ENCODE assay signal across 19 cellular contexts in the genomic region with DNA sequence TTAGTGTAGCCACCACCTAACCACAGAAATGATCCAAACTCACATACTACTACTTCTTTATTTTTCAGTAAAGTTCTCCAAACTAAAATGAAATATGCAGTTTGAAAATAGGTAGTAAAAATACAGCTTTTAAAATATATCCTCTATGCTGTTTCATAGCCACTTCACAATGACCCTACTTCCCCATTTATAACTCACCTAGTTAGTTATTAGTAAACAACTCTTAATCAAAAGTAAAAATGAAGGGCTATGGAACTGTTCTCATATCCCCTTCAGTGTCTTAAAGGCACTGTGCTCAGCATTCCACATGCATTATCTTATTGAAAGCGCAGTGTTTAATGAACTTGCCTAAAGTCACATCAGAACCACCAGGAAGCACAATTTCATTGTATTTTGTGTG. TPM values are rescaled to one million over a fixed set of nuclear protein-coding genes. Genes with fewer than 3 reads are reported as not detected.
DNase-seq lines count a peak whose midpoint lies in the region; ATAC-seq lines count a peak whose summit lies in the region.
"Had no signal": no experiment of that assay in that cellular context is flagged by ENCODE, and none has a peak within 500 bp of the region (broad histone marks: within the 10 kb centered on the region; RNA-seq: fewer than 3 reads in every experiment).

No MANE protein-coding gene starts in this region.

- H3K9me3 Mint-ChIP-seq in naive thymus-derived CD8-positive, alpha-beta T cell = peaks cover 0 to 7% (median 2%) of the 10 kb centered on the region in 9 donors

- POLR2A ChIA-PET in naive thymus-derived CD8-positive, alpha-beta T cell (lab: Charles Lee) = no interaction called here

- peaks cover 29 to 65% (median 55%) of the 10 kb centered on the region in 4 donors for H3K4me1 Mint-ChIP-seq in naive thymus-derived CD8-positive, alpha-beta T cell

- H3K27me3 Mint-ChIP-seq in naive thymus-derived CD8-positive, alpha-beta T cell = no peaks in the 10 kb centered on the region

- peak overlapping the region in 8 of 10 donors; percentile 2 to 83 (median 42) for H3K27ac Mint-ChIP-seq in naive thymus-derived CD8-positive, alpha-beta T cell

- DNase-seq in naive thymus-derived CD8-positive, alpha-beta T cell = no peak
- DNase-seq in NCI-H510A (lab: John Stamatoyannopoulos, UW) (no peak), putamen (ENCODE audit: low spot score) (no peak)
- DNase-seq: activated CD8-positive, alpha-beta memory T cell treated with anti-CD3 and anti-CD28 coated beads, Interleukin-2, amount 50 U/mL, for 48 hours; activated naive CD4-positive, alpha-beta T cell treated with anti-CD3 and anti-CD28 coated beads, Interleukin-2, amount 50 U/mL, for 16 hours; GM23248; left ventricle myocardium inferior; NCI-H2107; NCI-H82; stimulated activated CD4-positive, alpha-beta T cell treated with anti-CD3 and anti-CD28 coated beads, Interleukin-4, amount 100 ng/mL, for 24 hours; stimulated activated naive CD4-positive, alpha-beta T cell; T-helper 1 cell had no signal

- peak overlapping the region in 3 of 10 donors; percentile 4 to 32 (median 10) for H3K4me3 Mint-ChIP-seq in naive thymus-derived CD8-positive, alpha-beta T cell

- no peaks in the 10 kb centered on the region for H3K36me3 Mint-ChIP-seq in naive thymus-derived CD8-positive, alpha-beta T cell

- ATAC-seq in GM18498 (IDR thresholded peaks at IDR 0.05; ENCODE audit: unreplicated experiment) = peak; percentile 64
- ATAC-seq in GM21447 (IDR thresholded peaks at IDR 0.05; ENCODE audit: unreplicated experiment) = peak; percentile 73
- ATAC-seq in HG03354 (IDR thresholded peaks at IDR 0.05; ENCODE audit: poor library complexity, severe bottlenecking, unreplicated experiment) = peak; percentile 90
- ATAC-seq in naive thymus-derived CD8-positive, alpha-beta T cell = no peak
- ATAC-seq in GM19328 (IDR thresholded peaks at IDR 0.05; ENCODE audit: unreplicated experiment) = no peak
- ATAC-seq in GM21515 (IDR thresholded peaks at IDR 0.05; ENCODE audit: unreplicated experiment) = no peak
- ATAC-seq: activated CD4-positive, CD25-positive, alpha-beta regulatory T cell treated with anti-CD3 and anti-CD28 coated beads, Interleukin-2, amount 50 U/mL, for 24 hours; sciatic nerve had no signal

RNA-seq across cellular contexts. Expression of gene KMT2C, which starts 43.5 kb away (rescaled TPM):
- total RNA-seq in naive thymus-derived CD8-positive, alpha-beta T cell = 100 to 1,000 TPM in 1 of 2 experiments, 10 to 100 TPM in 1; 91.8 to 111 TPM
- 10 to 100 TPM in 2 of 3 donors, 1 to 10 TPM in 1; 6.7 to 20.9 (median 10.7) TPM for polyA plus RNA-seq in naive thymus-derived CD8-positive, alpha-beta T cell

Comparison
In these comparisons a context has a peak if more than half of its experiments do, and no peak if none do; other contexts are left out.
1. ATAC-seq: peak in GM18498 (single experiment), GM21447 (single experiment) and HG03354 (single experiment); none in naive thymus-derived CD8-positive, alpha-beta T cell (0 of 2), GM19328 (single experiment) and GM21515 (single experiment).